Comparison of ENCODE assay signal across 8 cellular contexts in the genomic region with DNA sequence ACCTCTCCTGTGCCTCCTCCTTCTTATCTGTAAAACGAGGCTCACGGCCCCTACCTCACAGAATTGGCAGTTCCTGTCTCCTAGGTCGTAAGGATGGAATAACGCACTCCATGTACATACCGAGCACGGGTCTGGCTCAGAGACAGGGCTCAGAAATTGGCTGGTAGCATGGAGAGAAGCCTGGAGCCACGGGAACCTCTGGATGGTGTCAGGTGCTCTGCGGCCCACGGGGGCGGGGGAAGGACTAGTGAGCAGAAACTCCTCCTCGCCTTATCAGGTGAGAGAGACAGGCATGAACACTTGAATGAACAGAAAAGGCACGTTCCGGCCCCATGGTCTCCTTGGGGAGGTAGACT.
DNase-seq lines count a peak whose midpoint lies in the region; ATAC-seq lines count a peak whose summit lies in the region.

No MANE protein-coding gene starts in this region.

- peak overlapping the region; percentile 58 for H3K4me3 ChIP-seq in iPS-18a (ENCODE audit: low read length)

- ATAC-seq in HG03354 (IDR thresholded peaks at IDR 0.05; ENCODE audit: poor library complexity, severe bottlenecking, unreplicated experiment), result peak; percentile 33
- peak; percentile 25 for ATAC-seq in activated naive CD8-positive, alpha-beta T cell treated with anti-CD3 and anti-CD28 coated beads, Interleukin-2, amount 50 U/mL, for 24 hours
- peak; percentile 35 for ATAC-seq in stimulated activated memory B cell treated with anti-CD40 and anti-IgM and Interleukin-4, amounts not matched to agents 10 μg/mL and 1 μg/mL and 100 μg/mL, for 72 hours

- no peaks in the 10 kb centered on the region for H3K9me3 ChIP-seq in iPS-18a (ENCODE audit: control insufficient read depth, low read depth, low read length)

- H3K27me3 ChIP-seq in iPS-18a (ENCODE audit: control insufficient read depth, insufficient read depth, low read length), result no peaks in the 10 kb centered on the region

- DNase-seq in NCI-H2196 (lab: John Stamatoyannopoulos, UW; ENCODE audit: unreplicated experiment), result peak; percentile 26
- no peak for DNase-seq in NCI-H2196 treated with DMSO at 0.1 percent for 48 hours (lab: John Stamatoyannopoulos, UW; ENCODE audit: unreplicated experiment)
- DNase-seq in activated naive CD8-positive, alpha-beta T cell treated with anti-CD3 and anti-CD28 coated beads, Interleukin-2, amount 50 U/mL, for 24 hours, result peak; percentile 9
- no peak for DNase-seq in ecto neural progenitor cell (ENCODE audit: low spot score)
- no peak for DNase-seq in stimulated activated CD4-positive, alpha-beta T cell treated with anti-CD3 and anti-CD28 coated beads, Interleukin-12 subunit alpha, Interleukin-12 subunit beta, amount 100 ng/mL, for 4 hours

- peak overlapping the region; percentile 67 for H3K4me3 Mint-ChIP-seq in activated naive CD8-positive, alpha-beta T cell treated with anti-CD3 and anti-CD28 coated beads, Interleukin-2, amount 50 U/mL, for 24 hours
- H3K4me3 Mint-ChIP-seq in stimulated activated memory B cell treated with anti-CD40 and anti-IgM and Interleukin-4, amounts not matched to agents 10 μg/mL and 1 μg/mL and 100 μg/mL, for 72 hours, result peak overlapping the region; percentile 81

- H3K36me3 Mint-ChIP-seq in activated naive CD8-positive, alpha-beta T cell treated with anti-CD3 and anti-CD28 coated beads, Interleukin-2, amount 50 U/mL, for 24 hours (ENCODE audit: low read depth), result no peaks in the 10 kb centered on the region
- H3K36me3 Mint-ChIP-seq in stimulated activated memory B cell treated with anti-CD40 and anti-IgM and Interleukin-4, amounts not matched to agents 10 μg/mL and 1 μg/mL and 100 μg/mL, for 72 hours, result no peaks in the 10 kb centered on the region

- H3K36me3 ChIP-seq in iPS-18a (ENCODE audit: control insufficient read depth, low read depth, low read length), result no peaks in the 10 kb centered on the region

- peaks cover 24% of the 10 kb centered on the region for H3K4me1 ChIP-seq in iPS-18a (ENCODE audit: control insufficient read depth, low read depth, low read length)

- H3K27me3 Mint-ChIP-seq in activated naive CD8-positive, alpha-beta T cell treated with anti-CD3 and anti-CD28 coated beads, Interleukin-2, amount 50 U/mL, for 24 hours, result peaks cover 16% of the 10 kb centered on the region
- peaks cover 44% of the 10 kb centered on the region for H3K27me3 Mint-ChIP-seq in stimulated activated memory B cell treated with anti-CD40 and anti-IgM and Interleukin-4, amounts not matched to agents 10 μg/mL and 1 μg/mL and 100 μg/mL, for 72 hours

- H3K9me3 Mint-ChIP-seq in activated naive CD8-positive, alpha-beta T cell treated with anti-CD3 and anti-CD28 coated beads, Interleukin-2, amount 50 U/mL, for 24 hours, result no peaks in the 10 kb centered on the region
- peaks cover 3% of the 10 kb centered on the region for H3K9me3 Mint-ChIP-seq in stimulated activated memory B cell treated with anti-CD40 and anti-IgM and Interleukin-4, amounts not matched to agents 10 μg/mL and 1 μg/mL and 100 μg/mL, for 72 hours

- H3K9ac ChIP-seq in iPS-18a (ENCODE audit: low read length), result peak overlapping the region; percentile 40

- no peak overlapping the region for H3K27ac Mint-ChIP-seq in activated naive CD8-positive, alpha-beta T cell treated with anti-CD3 and anti-CD28 coated beads, Interleukin-2, amount 50 U/mL, for 24 hours
- peak overlapping the region; percentile 52 for H3K27ac Mint-ChIP-seq in stimulated activated memory B cell treated with anti-CD40 and anti-IgM and Interleukin-4, amounts not matched to agents 10 μg/mL and 1 μg/mL and 100 μg/mL, for 72 hours

- H3K27ac ChIP-seq in iPS-18a (ENCODE audit: low read length), result no peak overlapping the region

- peaks cover 8% of the 10 kb centered on the region for H3K4me1 Mint-ChIP-seq in activated naive CD8-positive, alpha-beta T cell treated with anti-CD3 and anti-CD28 coated beads, Interleukin-2, amount 50 U/mL, for 24 hours
- peaks cover 14% of the 10 kb centered on the region for H3K4me1 Mint-ChIP-seq in stimulated activated memory B cell treated with anti-CD40 and anti-IgM and Interleukin-4, amounts not matched to agents 10 μg/mL and 1 μg/mL and 100 μg/mL, for 72 hours

Comparison
In these comparisons a context has a peak if more than half of its experiments do, and no peak if none do; other contexts are left out.
1. DNase-seq: peak in NCI-H2196 (single experiment) and activated naive CD8-positive, alpha-beta T cell treated with anti-CD3 and anti-CD28 coated beads, Interleukin-2, amount 50 U/mL, for 24 hours (single experiment); none in NCI-H2196 treated with DMSO at 0.1 percent for 48 hours (single experiment), ecto neural progenitor cell (single experiment) and stimulated activated CD4-positive, alpha-beta T cell treated with anti-CD3 and anti-CD28 coated beads, Interleukin-12 subunit alpha, Interleukin-12 subunit beta, amount 100 ng/mL, for 4 hours (single experiment).
2. Peak in every context shown above with its lines, with median percentiles within 50 percentile points of each other: ATAC-seq.